Comparison of ENCODE assay signal across 12 cellular contexts in genomic region chr14:75315143-75315542, GRCh38. TPM values are rescaled to one million over a fixed set of nuclear protein-coding genes. Genes with fewer than 3 reads are reported as not detected.
DNase-seq lines count a peak whose midpoint lies in the region; ATAC-seq and TF ChIP-seq lines count a peak whose summit lies in the region.
"Had no signal": no experiment of that assay in that cellular context is flagged by ENCODE, and none has a peak within 500 bp of the region (broad histone marks: within the 10 kb centered on the region; RNA-seq: fewer than 3 reads in every experiment).

No MANE protein-coding gene starts in this region.

- no TSS peak for BruUV-seq in A673 (replicated peaks; lab: Mats Ljungman, UMichigan)

- peak; percentile 80 for ATAC-seq in left lobe of liver
- ATAC-seq: GM12878 had no signal

- no peak for TF ChIP-seq CTCF in A673 (conservative IDR thresholded peaks at IDR 0.05; ENCODE audit: low read depth, low read length)
- TF ChIP-seq CTCF in brain (conservative IDR thresholded peaks at IDR 0.05) = no peak

- H3K4me3 Mint-ChIP-seq in brain = peak overlapping the region in 3 of 5 experiments; percentile 17 to 45 (median 34)

- intact Hi-C loops in A673 (cut with micrococcal nuclease; ENCODE audit: unreplicated experiment) = no loop called here

- no peak overlapping the region for H3K4me3 ChIP-seq in A673 (ENCODE audit: low read depth, low read length, poor library complexity, severe bottlenecking)
- H3K4me3 ChIP-seq: GM12878 had no signal

- POLR2A ChIA-PET in A673 (lab: Charles Lee; ENCODE audit: low non-redundant PET) = interaction anchor here (0.6 kb wide), 1 partner anchor 12 kb away, joined by 4 read pairs; no protein-coding TSS in a partner anchor

- H3K4me1 ChIP-seq in A673 (ENCODE audit: insufficient read depth, low read length, poor library complexity, severe bottlenecking) = peaks cover 20% of the 10 kb centered on the region

- H3K27me3 ChIP-seq in A673 (replicated peaks; ENCODE audit: insufficient read depth, low read depth, low read length, poor library complexity) = no peaks in the 10 kb centered on the region

- CTCF ChIA-PET in A673 (lab: Charles Lee) = interaction anchor here (0.7 kb wide), 1 partner anchor 172 kb away, joined by 3 read pairs; no protein-coding TSS in a partner anchor

- H3K9me3 Mint-ChIP-seq in brain = peaks cover 0 to 4% (median 0%) of the 10 kb centered on the region in 5 experiments

- no peaks in the 10 kb centered on the region for H3K9me3 ChIP-seq in A673 (ENCODE audit: low read depth, low read length, poor library complexity, severe bottlenecking)

- DNase-seq in A673 (ENCODE audit: low spot score) = peak; percentile 62
- peak; percentile 82 for DNase-seq in NCI-H1092 treated with DMSO at 0.1 percent for 48 hours (lab: John Stamatoyannopoulos, UW)
- no peak for DNase-seq in left lobe of liver (ENCODE audit: low spot score)
- no peak for DNase-seq in putamen (ENCODE audit: low spot score)
- DNase-seq in CD1c-positive myeloid dendritic cell (ENCODE audit: extremely low spot score) = no peak
- DNase-seq in HK-2 (ENCODE audit: unreplicated experiment) = no peak
- no peak for DNase-seq in SK-N-DZ (ENCODE audit: low spot score)
- DNase-seq: activated naive CD4-positive, alpha-beta T cell; NCI-H82 had no signal

- no peaks in the 10 kb centered on the region for H3K36me3 ChIP-seq in A673 (ENCODE audit: insufficient read depth, low read length, poor library complexity, severe bottlenecking)

- peaks cover 7% of the 10 kb centered on the region for H3K27me3 Mint-ChIP-seq in brain

- H3K4me1 Mint-ChIP-seq in brain = peaks cover 48% of the 10 kb centered on the region

- no peaks in the 10 kb centered on the region for H3K36me3 Mint-ChIP-seq in brain

- H3K27ac Mint-ChIP-seq in brain = peak overlapping the region; percentile 64 to 97 (median 93)

- no peak overlapping the region for H3K27ac ChIP-seq in A673 (ENCODE audit: low read depth, low read length, poor library complexity, severe bottlenecking)
- H3K27ac ChIP-seq: HL-60 had no signal

RNA-seq across cellular contexts. Expression of gene FOS, which starts 36.5 kb away (rescaled TPM):
- total RNA-seq in A673 (2021) (10.2 and 13.7 TPM in 2 replicates), left lobe of liver (13.1 TPM)
- polyA plus RNA-seq in brain (ENCODE audit: insufficient read depth, low read depth, low replicate concordance) = 9.4 TPM
- polyA plus RNA-seq in SK-N-DZ (2014; cell fraction: cytosol; rRNA removed) = 2.0 and 2.5 TPM in 2 replicates
- 9.7 and 20.3 TPM in 2 replicates for polyA plus RNA-seq in SK-N-DZ (2014; cell fraction: nucleus; rRNA removed)

Comparison
In these comparisons a context has a peak if more than half of its experiments do, and no peak if none do; other contexts are left out.
1. DNase-seq: peak in A673 (single experiment) and NCI-H1092 treated with DMSO at 0.1 percent for 48 hours (single experiment); none in left lobe of liver (single experiment), putamen (single experiment), CD1c-positive myeloid dendritic cell (single experiment), HK-2 (single experiment) and SK-N-DZ (single experiment).